ENCODE assay signal across 8 cellular contexts in genomic region chr4:16225139-16225538, GRCh38. TPM values are rescaled to one million over a fixed set of nuclear protein-coding genes. Genes with fewer than 3 reads are reported as not detected.
A peak's percentile ranks its signal among the peaks of the same experiment; 100 is the strongest.
DNase-seq lines count a peak whose midpoint lies in the region; FAIRE-seq and TF ChIP-seq lines count a peak whose summit lies in the region.

No MANE protein-coding gene starts in this region.

- TF ChIP-seq CTCF in kidney (IDR thresholded peaks at IDR 0.05; ENCODE audit: borderline replicate concordance, extremely low read depth, insufficient read depth) (no peak), type B pancreatic cell (conservative IDR thresholded peaks at IDR 0.05) (no peak), lower leg skin (IDR thresholded peaks at IDR 0.05) (no peak)

- H3K27ac Mint-ChIP-seq in type B pancreatic cell: peak overlapping the region; percentile 87

- peaks cover 38% of the 10 kb centered on the region for H3K4me1 Mint-ChIP-seq in type B pancreatic cell (ENCODE audit: unreplicated experiment)

- peak overlapping the region; percentile 90 for H3K4me3 Mint-ChIP-seq in type B pancreatic cell

- H3K27ac ChIP-seq in HUES64 (ENCODE audit: low read depth, low read length): no peak overlapping the region
- peak overlapping the region; percentile 5 to 87 for H3K27ac ChIP-seq in kidney (ENCODE audit: low read depth in 2 of 2, low read length in 2 of 2)

- H3K4me1 ChIP-seq in HUES64 (ENCODE audit: insufficient read depth, low read length): peaks cover 23% of the 10 kb centered on the region
- H3K4me1 ChIP-seq in kidney (ENCODE audit: control insufficient read depth in 1 of 2, insufficient read depth in 1 of 2, low read depth in 1 of 2, low read length in 2 of 2): peaks cover 20 to 27% of the 10 kb centered on the region in 2 donors

- no peaks in the 10 kb centered on the region for H3K27me3 Mint-ChIP-seq in type B pancreatic cell

- H3K9ac ChIP-seq in HUES64 (ENCODE audit: low read depth, low read length): peak overlapping the region; percentile 74; the same call in 1 of the 2 replicates
- H3K9ac ChIP-seq in kidney (ENCODE audit: low read length in 2 of 2): peak overlapping the region; percentile 16 to 94

- peaks cover 3% of the 10 kb centered on the region for H3K36me3 Mint-ChIP-seq in type B pancreatic cell

- H3K36me3 ChIP-seq in HUES64 (ENCODE audit: insufficient read depth, low read length) (no peaks in the 10 kb centered on the region), kidney (ENCODE audit: control insufficient read depth in 1 of 2, insufficient read depth in 2 of 2, low read length in 2 of 2) (no peaks in the 10 kb centered on the region)

- intact Hi-C loops in kidney (cut with DNase I): no loop called here
- intact Hi-C loops in lower leg skin (cut with DNase I; ENCODE audit: low total_unique reads): no loop called here

- peak; percentile 54 for DNase-seq in AML-193 (lab: John Stamatoyannopoulos, UW)
- peak; percentile 21 for DNase-seq in amniotic epithelial cell (ENCODE audit: low read depth)
- DNase-seq in kidney: no peak
- DNase-seq in type B pancreatic cell (ENCODE audit: extremely low spot score, unreplicated experiment): no peak
- DNase-seq in NCI-H82 treated with DMSO at 0.1 percent for 48 hours (lab: John Stamatoyannopoulos, UW; ENCODE audit: unreplicated experiment): no peak
- no peak for DNase-seq in NCI-H1092 (lab: John Stamatoyannopoulos, UW)
- DNase-seq in lower leg skin (ENCODE audit: low spot score in 2 of 2): no peak

- H3K9me3 ChIP-seq in HUES64 (ENCODE audit: insufficient read depth, low read depth, low read length) (no peaks in the 10 kb centered on the region), kidney (ENCODE audit: control insufficient read depth in 1 of 2, low read length in 2 of 2) (no peaks in the 10 kb centered on the region)

- TF ChIP-seq POLR2A in lower leg skin (IDR thresholded peaks at IDR 0.05): no peak

- H3K27me3 ChIP-seq in HUES64 (ENCODE audit: insufficient read depth, low read length): no peaks in the 10 kb centered on the region

- WGBS in HUES64: 69% methylated on average over 4 of the region's 5 CpGs
- WGBS in lower leg skin, 2 donors: 8 to 15% methylated on average over 5 of the region's 5 CpGs

- peak; percentile 11 for FAIRE-seq in kidney (lab: Jason Lieb, UNC)

- peak overlapping the region; percentile 96 for H3K4me3 ChIP-seq in HUES64 (ENCODE audit: low read length)
- peak overlapping the region; percentile 89 to 92 for H3K4me3 ChIP-seq in kidney (ENCODE audit: low read length in 2 of 2)
- H3K4me3 ChIP-seq in lower leg skin (ENCODE audit: low read depth, poor library complexity, severe bottlenecking): no peak overlapping the region

- no peaks in the 10 kb centered on the region for H3K9me3 Mint-ChIP-seq in type B pancreatic cell

RNA-seq across cellular contexts. Expression of gene TAPT1, which starts 1.1 kb away (rescaled TPM):
- polyA plus RNA-seq in HUES64 (2013, experiment 1 of 2): 7.1 TPM
- polyA plus RNA-seq in HUES64 (2013, experiment 2 of 2): 8.9 TPM
- total RNA-seq in kidney (36.8 TPM), type B pancreatic cell (ENCODE audit: low replicate concordance) (25.3 and 34.8 TPM in 2 replicates), lower leg skin (10 to 100 TPM; 10.5 to 31.0 (median 18.7) TPM)
- polyA plus RNA-seq in kidney (ENCODE audit: insufficient read depth, low read depth, low replicate concordance): 20.8 TPM

Comparison
In these comparisons a context has a peak if more than half of its experiments do, and no peak if none do; other contexts are left out.
1. DNase-seq: peak in AML-193 (2 of 2) and amniotic epithelial cell (single experiment); none in kidney (single experiment), type B pancreatic cell (single experiment), NCI-H82 treated with DMSO at 0.1 percent for 48 hours (single experiment), NCI-H1092 (single experiment) and lower leg skin (0 of 2).